In genomic region chr18:56910967-56911366, GRCh38 we compare ENCODE assay signal across 2 cellular contexts.
TF ChIP-seq lines count a peak whose summit lies in the region.

No MANE protein-coding gene starts in this region.

TF ChIP-seq in GM23338, 12 proteins besides CTCF, POLR2A, EP300 and RAD21:
- TF ChIP-seq ZNF462 (CRISPR knock-in tag; IDR thresholded peaks at IDR 0.05) (no peak), CREB1 (CRISPR knock-in tag; IDR thresholded peaks at IDR 0.05; ENCODE audit: low read depth) (no peak), STAT1 (IDR thresholded peaks at IDR 0.05; ENCODE audit: unreplicated experiment) (no peak), NANOG (IDR thresholded peaks at IDR 0.05; ENCODE audit: borderline replicate concordance) (no peak), POLR2AphosphoS5 (IDR thresholded peaks at IDR 0.05; ENCODE audit: low read depth) (no peak), ETS1 (IDR thresholded peaks at IDR 0.05) (no peak), REST (IDR thresholded peaks at IDR 0.05; ENCODE audit: unreplicated experiment) (no peak), JUNB (IDR thresholded peaks at IDR 0.05; ENCODE audit: unreplicated experiment) (no peak), ZNF114 (CRISPR knock-in tag; IDR thresholded peaks at IDR 0.05) (no peak), EZH2phosphoT487 (IDR thresholded peaks at IDR 0.05; ENCODE audit: unreplicated experiment) (no peak), ZNF331 (CRISPR knock-in tag; IDR thresholded peaks at IDR 0.05; ENCODE audit: low read depth) (no peak), EZH2 (IDR thresholded peaks at IDR 0.05; ENCODE audit: low read depth, unreplicated experiment) (no peak)
TF ChIP-seq in GM23338: peak in this region for 0.

TF ChIP-seq in SK-N-SH, 30 proteins besides CTCF, POLR2A, EP300 and RAD21 (continued from another document):
- TF ChIP-seq USF2 (IDR thresholded peaks at IDR 0.05; ENCODE audit: borderline replicate concordance, low read depth, low read length), result no peak
